ENCODE assay signal across 9 cellular contexts in genomic region chr9:136552117-136552685, GRCh38. TPM values are rescaled to one million over a fixed set of nuclear protein-coding genes. Genes with fewer than 3 reads are reported as not detected.
A peak's percentile ranks its signal among the peaks of the same experiment; 100 is the strongest.
DNase-seq lines count a peak whose midpoint lies in the region; TF ChIP-seq lines count a peak whose summit lies in the region.
"Had no signal": no experiment of that assay in that cellular context is flagged by ENCODE, and none has a peak within 500 bp of the region (broad histone marks: within the 10 kb centered on the region; RNA-seq: fewer than 3 reads in every experiment).

No MANE protein-coding gene starts in this region.

- WGBS in esophagus squamous epithelium, 2 donors, result 5 to 11% methylated on average over 18 to 19 of the region's 22 CpGs
- WGBS in sigmoid colon, 2 donors, result 43 to 74% methylated on average over 22 of the region's 22 CpGs
- 54 to 64% (median 57%) methylated on average over 21 to 22 of the region's 22 CpGs for WGBS in adrenal gland, 4 donors

- H3K4me1 ChIP-seq in OCI-LY3 (ENCODE audit: low read length), result peaks cover 53% of the 10 kb centered on the region
- peaks cover 39 to 87% (median 55%) of the 10 kb centered on the region in 3 donors for H3K4me1 ChIP-seq in esophagus squamous epithelium
- peaks cover 0 to 85% (median 81%) of the 10 kb centered on the region in 4 donors for H3K4me1 ChIP-seq in sigmoid colon
- peaks cover 12 to 23% of the 10 kb centered on the region in 2 donors for H3K4me1 ChIP-seq in adrenal gland (replicated peaks in 1 of 2)

- TF ChIP-seq EP300 in sigmoid colon (IDR thresholded peaks at IDR 0.05), result no peak

- no peaks in the 10 kb centered on the region for H3K9me3 ChIP-seq in OCI-LY3 (ENCODE audit: insufficient read depth, low read length)
- H3K9me3 ChIP-seq in esophagus squamous epithelium, result no peaks in the 10 kb centered on the region
- H3K9me3 ChIP-seq in sigmoid colon, result no peaks in the 10 kb centered on the region
- H3K9me3 ChIP-seq in adrenal gland (replicated peaks in 1 of 3), result no peaks in the 10 kb centered on the region

- H2AFZ ChIP-seq in OCI-LY3 (ENCODE audit: low read depth, low read length), result peak overlapping the region; percentile 26; the same call in 1 of the 2 replicates

- H3K36me3 ChIP-seq in OCI-LY3 (replicated peaks; ENCODE audit: low read depth, low read length), result no peaks in the 10 kb centered on the region
- H3K36me3 ChIP-seq in esophagus squamous epithelium, result no peaks in the 10 kb centered on the region
- no peaks in the 10 kb centered on the region for H3K36me3 ChIP-seq in sigmoid colon
- H3K36me3 ChIP-seq in adrenal gland (replicated peaks in 1 of 2), result no peaks in the 10 kb centered on the region

- H3K27me3 ChIP-seq in OCI-LY3 (ENCODE audit: low read depth, low read length) (no peaks in the 10 kb centered on the region), esophagus squamous epithelium (peaks cover 0 to 9% (median 0%) of the 10 kb centered on the region in 4 donors), sigmoid colon (no peaks in the 10 kb centered on the region), adrenal gland (no peaks in the 10 kb centered on the region)

- peak overlapping the region; percentile 80 for H3K4me2 ChIP-seq in OCI-LY3 (ENCODE audit: low read length)

- no peaks in the 10 kb centered on the region for H3K79me2 ChIP-seq in OCI-LY3 (ENCODE audit: low read length)

- peak overlapping the region; percentile 74 for H3K9ac ChIP-seq in OCI-LY3 (ENCODE audit: low read length)

- H4K20me1 ChIP-seq in OCI-LY3 (ENCODE audit: insufficient read depth, low read length), result no peaks in the 10 kb centered on the region

- DNase-seq in GM04503 (ENCODE audit: low read depth) (peak; percentile 82), esophagus squamous epithelium (lab: John Stamatoyannopoulos, UW) (no peak), sigmoid colon (no peak), DMS79 (lab: John Stamatoyannopoulos, UW) (no peak), adrenal gland (no peak), substantia nigra (lab: John Stamatoyannopoulos, UW) (no peak)
- no peak for DNase-seq in activated CD8-positive, alpha-beta memory T cell treated with anti-CD3 and anti-CD28 coated beads for 24 hours
- DNase-seq: H7 had no signal

- peak overlapping the region; percentile 77 for H3K4me3 ChIP-seq in OCI-LY3 (ENCODE audit: low read length)
- H3K4me3 ChIP-seq in esophagus squamous epithelium, result peak overlapping the region in 3 of 4 donors; percentile 4 to 40 (median 11)
- peak overlapping the region in 3 of 4 donors; percentile 23 to 82 (median 25) for H3K4me3 ChIP-seq in sigmoid colon
- no peak overlapping the region for H3K4me3 ChIP-seq in adrenal gland

- intact Hi-C loops in esophagus squamous epithelium (cut with DNase I) (no loop called here), sigmoid colon (cut with DNase I) (no loop called here), adrenal gland (cut with DNase I) (no loop called here)

- TF ChIP-seq CTCF in OCI-LY3 (IDR thresholded peaks at IDR 0.05; ENCODE audit: low read depth, low read length) (no peak), esophagus squamous epithelium (IDR thresholded peaks at IDR 0.05) (no peak), sigmoid colon (IDR thresholded peaks at IDR 0.05) (no peak), adrenal gland (IDR thresholded peaks at IDR 0.05) (no peak)

- TF ChIP-seq POLR2A in esophagus squamous epithelium (IDR thresholded peaks at IDR 0.05) (no peak), sigmoid colon (IDR thresholded peaks at IDR 0.05) (no peak), adrenal gland (IDR thresholded peaks at IDR 0.05) (no peak)

- H3K27ac ChIP-seq in OCI-LY3 (ENCODE audit: low read length) (peak overlapping the region; percentile 96), esophagus squamous epithelium (peak overlapping the region; percentile 80 to 99 (median 92)), sigmoid colon (peak overlapping the region; percentile 97 to 100 (median 100)), adrenal gland (peak overlapping the region in 2 of 5 donors; percentile 67 to 76), substantia nigra (ENCODE audit: low read depth, low read length, poor library complexity, severe bottlenecking) (no peak overlapping the region)

RNA-seq across cellular contexts. Expression of gene NOTCH1, which starts 6.4 kb away (rescaled TPM):
- total RNA-seq in esophagus squamous epithelium (10 to 100 TPM; 32.0 to 40.8 (median 36.2) TPM), sigmoid colon (10 to 100 TPM; 16.6 to 36.0 (median 31.8) TPM), adrenal gland (10 to 100 TPM; 18.1 to 31.5 (median 25.7) TPM)
- polyA plus RNA-seq in sigmoid colon (10 to 100 TPM in 1 of 3 donors, 1 to 10 TPM in 2; 1.8 to 30.8 (median 3.7) TPM), adrenal gland (10 to 100 TPM in 1 of 3 donors, 1 to 10 TPM in 1, under 1 TPM in 1; 0.81 to 21.2 (median 6.2) TPM)

Comparison
In these comparisons a context has a peak if more than half of its experiments do, and no peak if none do; other contexts are left out.
1. H3K4me3 ChIP-seq: peak in OCI-LY3 (single experiment), esophagus squamous epithelium (3 of 4) and sigmoid colon (3 of 4); none in adrenal gland (0 of 4).